ENCODE assay signal across 10 cellular contexts in the genomic region with DNA sequence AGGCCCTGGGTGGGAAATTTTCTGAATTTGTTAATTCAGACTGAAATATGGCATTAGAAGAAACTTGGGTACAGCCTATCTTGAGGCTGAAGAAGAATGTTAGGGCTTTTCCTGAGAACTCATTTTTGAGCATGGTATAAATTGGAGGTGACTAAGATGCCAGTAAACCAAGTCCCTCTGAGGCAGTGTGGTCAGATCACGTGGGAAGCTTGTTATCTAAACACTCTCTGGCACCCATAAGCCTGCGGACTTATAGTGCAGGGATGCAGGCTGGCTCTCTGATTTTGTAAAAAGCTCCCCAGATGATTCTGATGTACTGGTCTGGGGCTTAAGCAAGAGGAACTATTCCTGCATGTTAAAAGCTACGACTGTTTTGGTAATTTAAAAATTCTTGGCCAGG. TPM values are rescaled to one million over a fixed set of nuclear protein-coding genes. Genes with fewer than 3 reads are reported as not detected.
DNase-seq lines count a peak whose midpoint lies in the region; TF ChIP-seq lines count a peak whose summit lies in the region.
"Had no signal": no experiment of that assay in that cellular context is flagged by ENCODE, and none has a peak within 500 bp of the region (broad histone marks: within the 10 kb centered on the region; RNA-seq: fewer than 3 reads in every experiment).

No MANE protein-coding gene starts in this region.

- no peaks in the 10 kb centered on the region for H3K27me3 Mint-ChIP-seq in Calu3 (ENCODE audit: unreplicated experiment)

- peak overlapping the region; percentile 66 for H3K27ac Mint-ChIP-seq in Calu3 (ENCODE audit: unreplicated experiment)

- intact Hi-C loops in Calu3 (cut with micrococcal nuclease; ENCODE audit: unreplicated experiment) (loop anchor here (5.0 kb wide), 1 partner anchor 49 kb away; no protein-coding TSS in a partner anchor), testis (cut with DNase I; ENCODE audit: low total_unique reads) (no loop called here)

- DNase-seq in Calu3 (no peak), HUDEP-2 (lab: John Stamatoyannopoulos, UW; ENCODE audit: unreplicated experiment in 76 of 76) (peak in 46 of 76 experiments; percentile 2 to 55 (median 27)), amniotic epithelial cell (ENCODE audit: low read depth) (peak; percentile 94), testis (no peak), HT-29 (ENCODE audit: low spot score) (no peak), NCI-H526 (lab: John Stamatoyannopoulos, UW) (no peak), middle frontal gyrus (ENCODE audit: extremely low spot score, low spot score) (no peak)
- DNase-seq: activated T-cell treated with anti-CD3 and anti-CD28 coated beads, Interleukin-2, amount 50 U/mL, for 4 hours; RPMI8226 had no signal

- H3K4me3 ChIP-seq in muscle layer of duodenum (ENCODE audit: low read depth in 1 of 2, low read length in 2 of 2), result no peak overlapping the region
- no peak overlapping the region for H3K4me3 ChIP-seq in testis

- no peak overlapping the region for H3K4me3 Mint-ChIP-seq in Calu3 (ENCODE audit: low read depth, unreplicated experiment)
- H3K4me3 Mint-ChIP-seq: activated T-cell treated with anti-CD3 and anti-CD28 coated beads, Interleukin-2, amount 50 U/mL, for 4 hours had no signal

- H3K27me3 ChIP-seq in muscle layer of duodenum (ENCODE audit: low read depth, low read length) (no peaks in the 10 kb centered on the region), testis (no peaks in the 10 kb centered on the region)

- peaks cover 6 to 13% of the 10 kb centered on the region in 2 donors for H3K36me3 ChIP-seq in muscle layer of duodenum (ENCODE audit: control insufficient read depth in 1 of 2, insufficient read depth in 2 of 2, low read length in 2 of 2)
- no peaks in the 10 kb centered on the region for H3K36me3 ChIP-seq in testis (ENCODE audit: low read depth, missing control alignments)

- no peaks in the 10 kb centered on the region for H3K9me3 ChIP-seq in muscle layer of duodenum (ENCODE audit: control insufficient read depth in 1 of 2, low read length in 2 of 2)
- no peaks in the 10 kb centered on the region for H3K9me3 ChIP-seq in testis

- peak overlapping the region; percentile 27 for H3K27ac ChIP-seq in muscle layer of duodenum (ENCODE audit: low read length)
- no peak overlapping the region for H3K27ac ChIP-seq in testis

- 75 to 88% methylated on average over 3 of the region's 3 CpGs for WGBS in testis, 2 donors

- no peaks in the 10 kb centered on the region for H3K9me3 Mint-ChIP-seq in Calu3 (ENCODE audit: low read depth, unreplicated experiment)
- H3K9me3 Mint-ChIP-seq: activated T-cell treated with anti-CD3 and anti-CD28 coated beads, Interleukin-2, amount 50 U/mL, for 4 hours had no signal

- TF ChIP-seq POLR2A in testis (IDR thresholded peaks at IDR 0.05), result no peak

- peaks cover 36% of the 10 kb centered on the region for H3K4me1 Mint-ChIP-seq in Calu3 (ENCODE audit: low read depth, unreplicated experiment)

- H3K36me3 Mint-ChIP-seq in Calu3 (ENCODE audit: insufficient read depth, unreplicated experiment), result peaks cover 30% of the 10 kb centered on the region

- CTCF ChIA-PET in Calu3 (lab: Charles Lee), result interaction anchor here (0.5 to 1.2 kb wide), 3 partner anchors 34 to 51 kb away, joined by 3 read pairs; no protein-coding TSS in a partner anchor

- H3K4me1 ChIP-seq in muscle layer of duodenum (ENCODE audit: control insufficient read depth in 1 of 2, insufficient read depth in 2 of 2, low read length in 2 of 2) (peaks cover 2 to 23% of the 10 kb centered on the region in 2 donors), testis (peaks cover 18% of the 10 kb centered on the region)

- no TSS peak for BruUV-seq in Calu3 (replicated peaks; lab: Mats Ljungman, UMichigan)

- TF ChIP-seq CTCF in Calu3 (IDR thresholded peaks at IDR 0.05; ENCODE audit: unreplicated experiment), result no peak
- TF ChIP-seq CTCF in testis (IDR thresholded peaks at IDR 0.05), result no peak

RNA-seq across cellular contexts. Expression of a gene that starts 34.3 kb away (rescaled TPM):
- 32.9 and 42.7 TPM in 2 replicates for total RNA-seq in Calu3 (2022)
- 10 to 100 TPM; 59.2 to 64.0 TPM for total RNA-seq in testis
- 53.6 TPM for polyA plus RNA-seq in testis (ENCODE audit: insufficient read depth, low read depth, low replicate concordance)
- 10.4 and 13.1 TPM in 2 replicates for total RNA-seq in HT-29 (2014; rRNA removed; shearing (Covaris generic))

Comparison
In these comparisons a context has a peak if more than half of its experiments do, and no peak if none do; other contexts are left out.
1. DNase-seq: peak in HUDEP-2 (46 of 76) and amniotic epithelial cell (single experiment); none in Calu3 (single experiment), testis (single experiment), HT-29 (single experiment), NCI-H526 (0 of 2) and middle frontal gyrus (single experiment).